In the genomic region with DNA sequence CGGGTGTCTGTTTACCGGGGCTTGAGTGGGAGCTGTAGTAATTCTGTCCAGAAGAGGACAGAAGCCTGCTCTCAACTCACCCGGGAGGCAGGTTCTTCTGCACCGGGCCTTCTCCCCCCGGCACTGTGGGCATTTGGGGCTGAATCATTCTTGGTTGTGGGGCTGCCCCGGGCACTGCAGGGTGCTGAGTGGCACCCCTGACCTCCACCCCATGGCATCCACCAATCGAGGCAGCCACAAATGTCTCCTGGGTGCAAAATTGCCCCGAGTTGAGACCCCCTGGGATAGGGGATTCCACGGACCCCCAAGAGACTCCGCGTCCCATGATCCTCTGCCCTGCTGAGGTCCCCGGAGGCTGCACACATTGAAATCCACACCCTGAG, we compare ENCODE assay signal across 16 cellular contexts.
A peak's percentile ranks its signal among the peaks of the same experiment; 100 is the strongest.
DNase-seq lines count a peak whose midpoint lies in the region; ATAC-seq and TF ChIP-seq lines count a peak whose summit lies in the region.
"Had no signal": no experiment of that assay in that cellular context is flagged by ENCODE, and none has a peak within 500 bp of the region (broad histone marks: within the 10 kb centered on the region; RNA-seq: fewer than 3 reads in every experiment).

No MANE protein-coding gene starts in this region.

- WGBS in H9 (ENCODE audit: extremely low coverage, insufficient read length, low lambda C conversion rate), result no CpG with 5 or more reads among the region's 12 CpGs

- no peak overlapping the region for H3K9ac ChIP-seq in H9 (ENCODE audit: extremely low read depth, insufficient read length, low read length)

- H3K9me3 Mint-ChIP-seq in naive B cell, result peaks cover 0 to 24% (median 10%) of the 10 kb centered on the region in 7 donors
- peaks cover 15 to 19% of the 10 kb centered on the region in 2 experiments for H3K9me3 Mint-ChIP-seq in H9

- intact Hi-C loops in left cardiac atrium (cut with DNase I) (no loop called here), ascending aorta (cut with DNase I) (loop anchor here (2.0 to 10.0 kb wide), 2 partner anchors 21 to 469 kb away; a partner anchor contains a TSS)

- no peak overlapping the region for H4K8ac ChIP-seq in H9 (replicated peaks; ENCODE audit: insufficient read length, low read depth, low read length)

- no peak overlapping the region for H3T11ph ChIP-seq in H9 (ENCODE audit: low read length)

- H2BK120ac ChIP-seq in H9 (ENCODE audit: low read depth, low read length, poor library complexity, severe bottlenecking), result no peak overlapping the region

- H3K56ac ChIP-seq in H9 (ENCODE audit: insufficient read length, low read depth, low read length), result no peak overlapping the region

- H3K4me1 Mint-ChIP-seq in naive B cell (peaks cover 78 to 97% (median 89%) of the 10 kb centered on the region in 3 donors), H9 (peaks cover 7 to 10% of the 10 kb centered on the region in 2 experiments)

- no peak overlapping the region for H2AK5ac ChIP-seq in H9 (ENCODE audit: insufficient read length, low read length)

- in situ Hi-C loops in brain microvascular endothelial cell (cut with HindIII; ENCODE audit: low pct_ligation_motif_present, low sequenced_read_pairs), result no loop called here

- no peak overlapping the region for H2BK20ac ChIP-seq in H9 (ENCODE audit: low read depth, low read length, poor library complexity, severe bottlenecking)

- no peaks in the 10 kb centered on the region for H3K27me3 ChIP-seq in right atrium auricular region
- H3K27me3 ChIP-seq in ascending aorta, result no peaks in the 10 kb centered on the region
- H3K27me3 ChIP-seq in H9 (ENCODE audit: insufficient read depth, low read length), result no peaks in the 10 kb centered on the region
- no peaks in the 10 kb centered on the region for H3K27me3 ChIP-seq in brain microvascular endothelial cell (replicated peaks)
- H3K27me3 ChIP-seq: ovary had no signal

- no peak overlapping the region for H4K91ac ChIP-seq in H9 (ENCODE audit: insufficient read length, low read depth, low read length)

- H3K9me3 ChIP-seq in right atrium auricular region (peaks cover 6 to 7% of the 10 kb centered on the region in 2 donors), ascending aorta (no peaks in the 10 kb centered on the region), H9 (ENCODE audit: control insufficient read depth, low read depth, low read length) (peaks cover 8% of the 10 kb centered on the region)

- H3K4me1 ChIP-seq in right atrium auricular region, result peaks cover 0 to 38% of the 10 kb centered on the region in 2 donors
- peaks cover 15 to 23% of the 10 kb centered on the region in 2 donors for H3K4me1 ChIP-seq in ascending aorta
- H3K4me1 ChIP-seq in H9 (ENCODE audit: insufficient read depth, low read length), result no peaks in the 10 kb centered on the region

- H3K4me3 ChIP-seq in right atrium auricular region, result no peak overlapping the region
- H3K4me3 ChIP-seq in ascending aorta, result no peak overlapping the region
- no peak overlapping the region for H3K4me3 ChIP-seq in brain microvascular endothelial cell (ENCODE audit: low read depth, low read length)
- H3K4me3 ChIP-seq: ovary had no signal

- H3K4me3 Mint-ChIP-seq in naive B cell (peak overlapping the region in 4 of 8 donors; percentile 9 to 54 (median 17)), H9 (no peak overlapping the region)
- H3K4me3 Mint-ChIP-seq: activated naive CD4-positive, alpha-beta T cell treated with anti-CD3 and anti-CD28 coated beads, Interleukin-2, amount 10 ng/mL, durations not matched to agents 7 days and 5 days; T-helper 1 cell treated with Interleukin-12 subunit alpha and Interleukin-12 subunit beta and Interleukin-4 antibody, amounts not matched to agents 30 μg/mL and 1 μg/mL, for 36 hours had no signal

- DNase-seq in right atrium auricular region (ENCODE audit: low spot score), result no peak
- no peak for DNase-seq in left cardiac atrium
- no peak for DNase-seq in ascending aorta (ENCODE audit: low spot score in 2 of 2)
- DNase-seq in naive B cell, result no peak
- no peak for DNase-seq in H9
- no peak for DNase-seq in NCI-H774 (lab: John Stamatoyannopoulos, UW)
- no peak for DNase-seq in brain microvascular endothelial cell
- DNase-seq in activated CD8-positive, alpha-beta memory T cell treated with anti-CD3 and anti-CD28 coated beads, Interleukin-2, amount 50 U/mL, for 48 hours, result no peak
- DNase-seq: activated naive CD4-positive, alpha-beta T cell treated with anti-CD3 and anti-CD28 coated beads, Interleukin-2, amount 10 ng/mL, durations not matched to agents 7 days and 5 days; effector CD4-positive, alpha-beta T cell; EL; NCI-H1092 treated with DMSO at 0.1 percent for 48 hours; stimulated activated CD4-positive, alpha-beta T cell treated with anti-CD3 and anti-CD28 coated beads, Interleukin-4, amount 100 ng/mL, for 4 hours had no signal

- H3K27me3 Mint-ChIP-seq in naive B cell, result no peaks in the 10 kb centered on the region
- H3K27me3 Mint-ChIP-seq in H9 (ENCODE audit: low read depth), result peaks cover 11% of the 10 kb centered on the region

- no peak overlapping the region for H3K18ac ChIP-seq in H9 (ENCODE audit: insufficient read length, low read depth, low read length)

- H3K36me3 Mint-ChIP-seq in naive B cell (peaks cover 5 to 10% of the 10 kb centered on the region in 2 donors), H9 (ENCODE audit: insufficient read depth in 1 of 3, low read depth in 3 of 3) (peaks cover 0 to 3% (median 2%) of the 10 kb centered on the region in 3 experiments; a peak in 3 of 7 replicates)
- H3K36me3 Mint-ChIP-seq: brain had no signal

- H3K23ac ChIP-seq in H9 (ENCODE audit: insufficient read length, low read depth, low read length), result no peak overlapping the region

- H2BK15ac ChIP-seq in H9 (ENCODE audit: low read depth, low read length), result no peak overlapping the region

- TF ChIP-seq CTCF in right atrium auricular region (IDR thresholded peaks at IDR 0.05) (no peak), ascending aorta (IDR thresholded peaks at IDR 0.05) (no peak), H9 (conservative IDR thresholded peaks at IDR 0.05) (no peak), brain microvascular endothelial cell (IDR thresholded peaks at IDR 0.05; ENCODE audit: low read depth, low read length, missing control alignments) (no peak)

- ATAC-seq in left cardiac atrium (no peak), naive B cell (ENCODE audit: low read depth in 2 of 2) (no peak)

- no peak overlapping the region for H4K5ac ChIP-seq in H9 (ENCODE audit: insufficient read length, low read depth, low read length)

- H3K79me1 ChIP-seq in H9 (ENCODE audit: insufficient read depth, low read depth, low read length, poor library complexity, severe bottlenecking), result no peaks in the 10 kb centered on the region

- H3K27ac ChIP-seq in right atrium auricular region (peak overlapping the region; percentile 89 to 93), ascending aorta (peak overlapping the region; percentile 87 to 90), H9 (ENCODE audit: insufficient read length, low read depth, low read length) (no peak overlapping the region), brain microvascular endothelial cell (no peak overlapping the region)

- H2BK5ac ChIP-seq in H9 (ENCODE audit: insufficient read length, low read length), result no peak overlapping the region

- no peak overlapping the region for H2AFZ ChIP-seq in H9 (ENCODE audit: low read length)

- no peaks in the 10 kb centered on the region for H4K20me1 ChIP-seq in H9 (ENCODE audit: control insufficient read depth, insufficient read depth, insufficient read length)

- no peaks in the 10 kb centered on the region for H3K79me2 ChIP-seq in H9 (ENCODE audit: insufficient read depth, low read length)

- H3K27ac Mint-ChIP-seq in naive B cell (peak overlapping the region in 5 of 6 donors; percentile 84 to 99 (median 88)), H9 (0 out of 7 replicates have a peak overlapping the region, but pooled peaks of 1 of the 3 experiments have one; percentile 39)
- H3K27ac Mint-ChIP-seq: activated naive CD4-positive, alpha-beta T cell treated with anti-CD3 and anti-CD28 coated beads, Interleukin-2, amount 10 ng/mL, durations not matched to agents 7 days and 5 days; T-helper 1 cell treated with Interleukin-12 subunit alpha and Interleukin-12 subunit beta and Interleukin-4 antibody, amounts not matched to agents 30 μg/mL and 1 μg/mL, for 36 hours had no signal

- no peak overlapping the region for H3K4ac ChIP-seq in H9 (ENCODE audit: low read depth, low read length)

- H2BK12ac ChIP-seq in H9 (ENCODE audit: insufficient read length, low read depth, low read length), result no peak overlapping the region

- H3K14ac ChIP-seq in H9 (ENCODE audit: insufficient read depth, low read length), result no peak overlapping the region

- no peak overlapping the region for H3K4me2 ChIP-seq in H9 (ENCODE audit: insufficient read depth, insufficient read length, low read length)

- H3K23me2 ChIP-seq in H9 (ENCODE audit: insufficient read length, low read depth, low read length, poor library complexity, severe bottlenecking), result peaks cover 4% of the 10 kb centered on the region

- H3K36me3 ChIP-seq in right atrium auricular region (no peaks in the 10 kb centered on the region), ascending aorta (no peaks in the 10 kb centered on the region), brain microvascular endothelial cell (replicated peaks) (no peaks in the 10 kb centered on the region)
- H3K36me3 ChIP-seq: ovary had no signal

Comparison
In these comparisons a context has a peak if more than half of its experiments do, and no peak if none do; other contexts are left out.
1. H3K27ac ChIP-seq: peak in right atrium auricular region (2 of 2) and ascending aorta (2 of 2); none in H9 (single experiment) and brain microvascular endothelial cell (single experiment).